ENCODE assay signal across 14 cellular contexts in genomic region chr20:52251137-52251700, GRCh38. TPM values are rescaled to one million over a fixed set of nuclear protein-coding genes. Genes with fewer than 3 reads are reported as not detected.
DNase-seq lines count a peak whose midpoint lies in the region; ATAC-seq, FAIRE-seq and TF ChIP-seq lines count a peak whose summit lies in the region.
"Had no signal": no experiment of that assay in that cellular context is flagged by ENCODE, and none has a peak within 500 bp of the region (broad histone marks: within the 10 kb centered on the region; RNA-seq: fewer than 3 reads in every experiment).

No MANE protein-coding gene starts in this region.

- peak; percentile 25 to 74 for DNase-seq in NCI-H524 (lab: John Stamatoyannopoulos, UW)
- no peak for DNase-seq in NCI-H524 treated with DMSO at 0.1 percent for 48 hours (lab: John Stamatoyannopoulos, UW)
- no peak for DNase-seq in HTR-8/SVneo (ENCODE audit: insufficient read length, low spot score)
- DNase-seq in RPMI8226: peak; percentile 4
- no peak for DNase-seq in glutamatergic neuron
- DNase-seq in cortex of kidney (lab: John Stamatoyannopoulos, UW): no peak
- DNase-seq in stimulated activated CD4-positive, alpha-beta T cell treated with anti-CD3 and anti-CD28 coated beads, Interleukin-12 subunit alpha, Interleukin-12 subunit beta, amount 100 ng/mL, for 4 hours: no peak
- DNase-seq: CD8-positive, alpha-beta T cell; COR-L47; GOT3; H9 had no signal

- H3K36me3 Mint-ChIP-seq in glutamatergic neuron (ENCODE audit: unreplicated experiment): peaks cover 7% of the 10 kb centered on the region
- H3K36me3 Mint-ChIP-seq: CD14-positive monocyte; CD8-positive, alpha-beta T cell had no signal

- peaks cover 2% of the 10 kb centered on the region for H3K4me1 Mint-ChIP-seq in glutamatergic neuron (ENCODE audit: low read depth, unreplicated experiment)
- H3K4me1 Mint-ChIP-seq: CD14-positive monocyte, H9 had no signal

- H3K4me3 Mint-ChIP-seq in glutamatergic neuron (ENCODE audit: unreplicated experiment): no peak overlapping the region
- H3K4me3 Mint-ChIP-seq: CD14-positive monocyte; CD8-positive, alpha-beta T cell; H9 had no signal

- H3K9me3 Mint-ChIP-seq in glutamatergic neuron (ENCODE audit: unreplicated experiment): peaks cover 7% of the 10 kb centered on the region
- H3K9me3 Mint-ChIP-seq: CD8-positive, alpha-beta T cell had no signal

- no peak for ATAC-seq in GM19397 (IDR thresholded peaks at IDR 0.05; ENCODE audit: unreplicated experiment)
- ATAC-seq: CD8-positive, alpha-beta T cell had no signal

- no peaks in the 10 kb centered on the region for H3K27me3 Mint-ChIP-seq in glutamatergic neuron (ENCODE audit: unreplicated experiment)

- H3K27ac Mint-ChIP-seq in glutamatergic neuron (ENCODE audit: unreplicated experiment): peak overlapping the region; percentile 36
- H3K27ac Mint-ChIP-seq: CD14-positive monocyte; CD8-positive, alpha-beta T cell; H9 had no signal

- peak; percentile 48 for FAIRE-seq in HTR-8/SVneo (lab: Jason Lieb, UNC)
- FAIRE-seq: D721Med had no signal

- no peak for TF ChIP-seq CTCF in glutamatergic neuron (IDR thresholded peaks at IDR 0.05; ENCODE audit: partially characterized antibody, unreplicated experiment)

RNA-seq across cellular contexts. Expression of gene ZFP64, which starts 59.6 kb away (rescaled TPM):
- total RNA-seq in glutamatergic neuron (ENCODE audit: unreplicated experiment): 39.1 TPM

Comparison
In these comparisons a context has a peak if more than half of its experiments do, and no peak if none do; other contexts are left out.
1. DNase-seq: peak in NCI-H524 (2 of 2) and RPMI8226 (single experiment); none in NCI-H524 treated with DMSO at 0.1 percent for 48 hours (single experiment), HTR-8/SVneo (single experiment), glutamatergic neuron (single experiment), cortex of kidney (single experiment) and stimulated activated CD4-positive, alpha-beta T cell treated with anti-CD3 and anti-CD28 coated beads, Interleukin-12 subunit alpha, Interleukin-12 subunit beta, amount 100 ng/mL, for 4 hours (single experiment).